In genomic region chr20:16573011-16573965, GRCh38 we compare ENCODE assay signal across 1 cellular context.
TF ChIP-seq lines count a peak whose summit lies in the region.

TSS of gene KIF16B (minus strand) at chr20:16573448. CDS start at chr20:16573275, 173 bp downstream.

TF ChIP-seq in IMR-90, 13 proteins besides CTCF, POLR2A, EP300 and RAD21:
- TF ChIP-seq USF2 (IDR thresholded peaks at IDR 0.05; ENCODE audit: low read depth, low read length): peak; percentile 64
- peak; percentile 90; the same call in 1 of the 2 replicates for TF ChIP-seq MAZ (IDR thresholded peaks at IDR 0.05; ENCODE audit: borderline replicate concordance, low read depth, low read length)
- no peak for TF ChIP-seq CEBPB (IDR thresholded peaks at IDR 0.05; ENCODE audit: low read depth, low read length)
